Comparison of ENCODE assay signal across 3 cellular contexts in genomic region chr2:71454221-71455010, GRCh38.
A peak's percentile ranks its signal among the peaks of the same experiment; 100 is the strongest.
TF ChIP-seq lines count a peak whose summit lies in the region.

No MANE protein-coding gene starts in this region.

TF ChIP-seq in SK-N-SH, 30 proteins besides CTCF, POLR2A, EP300 and RAD21:
- TF ChIP-seq USF2 (IDR thresholded peaks at IDR 0.05; ENCODE audit: borderline replicate concordance, low read depth, low read length) (no peak), ELF1 (IDR thresholded peaks at IDR 0.05) (no peak), SMC3 (IDR thresholded peaks at IDR 0.05; ENCODE audit: low read depth, low read length) (no peak), YY1 (IDR thresholded peaks at IDR 0.05; ENCODE audit: low read depth) (no peak), TAF1 (IDR thresholded peaks at IDR 0.05; ENCODE audit: borderline replicate concordance, low read depth, low read length) (no peak), POLR2AphosphoS5 (IDR thresholded peaks at IDR 0.05; ENCODE audit: low read depth, low read length) (no peak), GATA2 (CRISPR knock-in tag; IDR thresholded peaks at IDR 0.05) (no peak), GABPA (IDR thresholded peaks at IDR 0.05; ENCODE audit: low read depth) (no peak), NRF1 (IDR thresholded peaks at IDR 0.05; ENCODE audit: low read depth, low read length) (no peak), MEF2A (IDR thresholded peaks at IDR 0.05; ENCODE audit: borderline replicate concordance, low read depth) (no peak), FOXJ3 (CRISPR knock-in tag; IDR thresholded peaks at IDR 0.05) (no peak)

TF ChIP-seq in SK-N-SH treated with all-trans-retinoic acid at 6 μM for 48 hours, 23 proteins besides CTCF, POLR2A, EP300 and RAD21:
- TF ChIP-seq POU6F1 (CRISPR knock-in tag; IDR thresholded peaks at IDR 0.05; ENCODE audit: borderline replicate concordance, low read depth) (no peak), OSR1 (CRISPR knock-in tag; IDR thresholded peaks at IDR 0.05) (no peak), TCF4 (CRISPR knock-in tag; IDR thresholded peaks at IDR 0.05; ENCODE audit: borderline replicate concordance) (no peak)
TF ChIP-seq in SK-N-SH treated with all-trans-retinoic acid at 6 μM for 48 hours: peak in this region for 0.

TF ChIP-seq in H1, 55 proteins besides CTCF, POLR2A, EP300 and RAD21:
- TF ChIP-seq EZH2 (IDR thresholded peaks at IDR 0.05; ENCODE audit: low read depth, low read length, severe bottlenecking) (peak; percentile 25), SP2 (IDR thresholded peaks at IDR 0.05; ENCODE audit: low read length) (no peak), TBP (IDR thresholded peaks at IDR 0.05; ENCODE audit: low read depth, low read length) (no peak), PHF8 (conservative IDR thresholded peaks at IDR 0.05; ENCODE audit: low read depth, low read length) (no peak), SIX5 (IDR thresholded peaks at IDR 0.05; ENCODE audit: low read depth, low read length) (no peak), SUZ12 (IDR thresholded peaks at IDR 0.05; ENCODE audit: low read length) (no peak; the same call in 1 of the 2 replicates)
TF ChIP-seq in H1: peak in this region for 1.
